Comparison of ENCODE assay signal across 22 cellular contexts in genomic region chr15:92569778-92570177, GRCh38.
DNase-seq lines count a peak whose midpoint lies in the region; ATAC-seq and TF ChIP-seq lines count a peak whose summit lies in the region.
"Had no signal": no experiment of that assay in that cellular context is flagged by ENCODE, and none has a peak within 500 bp of the region (broad histone marks: within the 10 kb centered on the region; RNA-seq: fewer than 3 reads in every experiment).

No MANE protein-coding gene starts in this region.

- H3K4me1 ChIP-seq in right cardiac atrium (ENCODE audit: control insufficient read depth, insufficient read depth, low read length), result no peaks in the 10 kb centered on the region
- H3K4me1 ChIP-seq: A549, BE2C, HAP-1 had no signal

- intact Hi-C loops in Right ventricle myocardium superior (cut with DNase I), result no loop called here
- intact Hi-C loops in cardiac septum (cut with DNase I), result no loop called here
- intact Hi-C loops in left cardiac atrium (cut with DNase I), result no loop called here
- intact Hi-C loops in right cardiac atrium (cut with DNase I), result no loop called here

- WGBS in right cardiac atrium, result 29% methylated on average over 3 of the region's 3 CpGs

- H3K9me3 ChIP-seq in right cardiac atrium (ENCODE audit: control insufficient read depth, low read length), result no peaks in the 10 kb centered on the region
- H3K9me3 ChIP-seq: BE2C had no signal

- peak overlapping the region; percentile 23 for H3K27ac ChIP-seq in right cardiac atrium (ENCODE audit: low read length)
- H3K27ac ChIP-seq: A549; BLaER1 treated with 17β-estradiol and CSF1 and Interleukin-3, amounts not matched to agents 10 nM and 100 nM had no signal

- ATAC-seq in Right ventricle myocardium superior (ENCODE audit: poor library complexity) (peak; percentile 77), left cardiac atrium (peak; percentile 27 to 69), right cardiac atrium (peak in 1 of 2 donors; percentile 61), GM18517 (IDR thresholded peaks at IDR 0.05; ENCODE audit: unreplicated experiment) (no peak)
- ATAC-seq: A549 had no signal

- TF ChIP-seq CTCF in GM10266 (IDR thresholded peaks at IDR 0.05; ENCODE audit: control insufficient read depth, insufficient read depth, low read depth, missing control alignments), result no peak

- H3K4me3 ChIP-seq in right cardiac atrium (ENCODE audit: low read length), result no peak overlapping the region
- H3K4me3 ChIP-seq: A549; BLaER1 treated with 17β-estradiol and CSF1 and Interleukin-3, amounts not matched to agents 10 nM and 100 nM; HAP-1 had no signal

- DNase-seq in Right ventricle myocardium superior (no peak), cardiac septum (ENCODE audit: low spot score) (no peak), left cardiac atrium (no peak), right cardiac atrium (no peak), SW 1271 (lab: John Stamatoyannopoulos, UW) (no peak), GM10266 (ENCODE audit: extremely low spot score) (no peak)
- DNase-seq: 8988T; ACHN; AML-193; BE2C; CD4-positive, alpha-beta T cell; CD8-positive, alpha-beta memory T cell; DMS 273 treated with DMSO at 0.1 percent for 48 hours; DMS79; EL; GDM1; GOT3; HFFc6 had no signal

- no peaks in the 10 kb centered on the region for H3K27me3 ChIP-seq in right cardiac atrium (ENCODE audit: control insufficient read depth, insufficient read depth)
- H3K27me3 ChIP-seq: BLaER1 treated with 17β-estradiol and CSF1 and Interleukin-3, amounts not matched to agents 10 nM and 100 nM had no signal
